1 cellular context compared by ENCODE assay signal in the genomic region with DNA sequence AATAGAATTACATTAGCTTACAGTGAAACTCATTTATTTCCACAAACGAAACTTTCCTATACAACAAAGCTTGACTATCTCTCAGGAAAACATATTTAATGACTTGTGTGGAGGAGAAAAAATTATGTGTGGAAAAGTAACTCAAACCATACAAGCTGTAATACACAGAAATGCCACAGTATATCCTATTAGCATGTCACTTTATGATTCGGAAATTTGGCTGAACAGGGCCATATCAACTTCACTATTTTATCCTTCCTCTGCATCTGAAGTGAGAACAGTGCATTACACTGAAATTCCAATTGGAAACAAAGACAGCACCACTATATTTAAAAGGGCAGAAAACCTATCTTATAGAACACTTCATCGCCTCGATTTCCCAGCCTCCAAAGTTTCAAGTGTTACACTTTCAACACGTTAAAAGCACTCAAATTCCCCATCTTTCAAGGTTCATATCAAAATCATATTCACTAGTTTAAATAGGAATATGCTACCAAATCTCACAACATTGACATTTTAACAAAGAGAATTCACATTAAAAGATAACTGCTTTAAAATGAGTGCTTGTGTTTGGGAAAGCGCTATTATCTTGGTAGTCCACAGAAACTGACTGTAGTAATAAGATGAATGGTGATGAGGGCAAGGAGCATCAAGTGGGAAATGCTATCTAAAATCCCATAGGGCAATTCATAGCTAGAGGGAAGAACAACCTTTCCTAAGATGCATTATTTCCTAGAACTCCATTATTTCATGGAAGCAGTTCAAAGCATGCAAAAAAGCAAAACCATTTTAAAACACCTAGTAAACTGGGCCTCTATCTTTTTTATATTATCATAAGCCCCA.
TF ChIP-seq lines count a peak whose summit lies in the region.

No MANE protein-coding gene starts in this region.

TF ChIP-seq in HepG2, 621 proteins besides CTCF, POLR2A, EP300 and RAD21 (continued from another document):
- TF ChIP-seq GRHL1 (CRISPR knock-in tag; conservative IDR thresholded peaks at IDR 0.05) (no peak), MIXL1 (CRISPR knock-in tag; IDR thresholded peaks at IDR 0.05) (no peak), HDAC1 (CRISPR knock-in tag; IDR thresholded peaks at IDR 0.05) (no peak), PHB2 (IDR thresholded peaks at IDR 0.05; ENCODE audit: partially characterized antibody) (no peak), PBX3 (CRISPR knock-in tag; IDR thresholded peaks at IDR 0.05; ENCODE audit: borderline replicate concordance) (no peak), ZNF292 (CRISPR knock-in tag; IDR thresholded peaks at IDR 0.05; ENCODE audit: borderline replicate concordance, low read depth) (no peak), ATRX (CRISPR knock-in tag; IDR thresholded peaks at IDR 0.05; ENCODE audit: borderline replicate concordance) (no peak)
- TF ChIP-seq, protein P1, sequence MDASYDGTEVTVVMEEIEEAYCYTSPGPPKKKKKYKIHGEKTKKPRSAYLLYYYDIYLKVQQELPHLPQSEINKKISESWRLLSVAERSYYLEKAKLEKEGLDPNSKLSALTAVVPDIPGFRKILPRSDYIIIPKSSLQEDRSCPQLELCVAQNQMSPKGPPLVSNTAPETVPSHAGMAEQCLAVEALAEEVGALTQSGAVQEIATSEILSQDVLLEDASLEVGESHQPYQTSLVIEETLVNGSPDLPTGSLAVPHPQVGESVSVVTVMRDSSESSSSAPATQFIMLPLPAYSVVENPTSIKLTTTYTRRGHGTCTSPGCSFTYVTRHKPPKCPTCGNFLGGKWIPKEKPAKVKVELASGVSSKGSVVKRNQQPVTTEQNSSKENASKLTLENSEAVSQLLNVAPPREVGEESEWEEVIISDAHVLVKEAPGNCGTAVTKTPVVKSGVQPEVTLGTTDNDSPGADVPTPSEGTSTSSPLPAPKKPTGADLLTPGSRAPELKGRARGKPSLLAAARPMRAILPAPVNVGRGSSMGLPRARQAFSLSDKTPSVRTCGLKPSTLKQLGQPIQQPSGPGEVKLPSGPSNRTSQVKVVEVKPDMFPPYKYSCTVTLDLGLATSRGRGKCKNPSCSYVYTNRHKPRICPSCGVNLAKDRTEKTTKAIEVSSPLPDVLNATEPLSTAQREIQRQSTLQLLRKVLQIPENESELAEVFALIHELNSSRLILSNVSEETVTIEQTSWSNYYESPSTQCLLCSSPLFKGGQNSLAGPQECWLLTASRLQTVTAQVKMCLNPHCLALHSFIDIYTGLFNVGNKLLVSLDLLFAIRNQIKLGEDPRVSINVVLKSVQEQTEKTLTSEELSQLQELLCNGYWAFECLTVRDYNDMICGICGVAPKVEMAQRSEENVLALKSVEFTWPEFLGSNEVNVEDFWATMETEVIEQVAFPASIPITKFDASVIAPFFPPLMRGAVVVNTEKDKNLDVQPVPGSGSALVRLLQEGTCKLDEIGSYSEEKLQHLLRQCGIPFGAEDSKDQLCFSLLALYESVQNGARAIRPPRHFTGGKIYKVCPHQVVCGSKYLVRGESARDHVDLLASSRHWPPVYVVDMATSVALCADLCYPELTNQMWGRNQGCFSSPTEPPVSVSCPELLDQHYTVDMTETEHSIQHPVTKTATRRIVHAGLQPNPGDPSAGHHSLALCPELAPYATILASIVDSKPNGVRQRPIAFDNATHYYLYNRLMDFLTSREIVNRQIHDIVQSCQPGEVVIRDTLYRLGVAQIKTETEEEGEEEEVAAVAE (CRISPR knock-in tag; IDR thresholded peaks at IDR 0.05; ENCODE audit: borderline replicate concordance), result no peak
